9 cellular contexts compared by ENCODE assay signal in genomic region chr11:59224419-59224928, GRCh38. TPM values are rescaled to one million over a fixed set of nuclear protein-coding genes. Genes with fewer than 3 reads are reported as not detected.
DNase-seq lines count a peak whose midpoint lies in the region; ATAC-seq, FAIRE-seq and TF ChIP-seq lines count a peak whose summit lies in the region.
"Had no signal": no experiment of that assay in that cellular context is flagged by ENCODE, and none has a peak within 500 bp of the region (broad histone marks: within the 10 kb centered on the region; RNA-seq: fewer than 3 reads in every experiment).

No MANE protein-coding gene starts in this region.

- intact Hi-C loops in endothelial cell of umbilical vein (cut with micrococcal nuclease) (no loop called here), kidney (cut with DNase I) (no loop called here)

- no peaks in the 10 kb centered on the region for H3K27me3 ChIP-seq in endothelial cell of umbilical vein (ENCODE audit: control insufficient read depth in 2 of 2, insufficient read depth in 2 of 2, low read length in 2 of 2)
- H3K27me3 ChIP-seq in skeletal muscle tissue (ENCODE audit: control insufficient read depth in 3 of 3, insufficient read depth in 3 of 3, low read length in 3 of 3), result no peaks in the 10 kb centered on the region

- H3K9me3 ChIP-seq in endothelial cell of umbilical vein (replicated peaks; ENCODE audit: control insufficient read depth, insufficient read depth, low read length) (no peaks in the 10 kb centered on the region), skeletal muscle tissue (ENCODE audit: control insufficient read depth in 3 of 3, low read length in 3 of 3) (no peaks in the 10 kb centered on the region), kidney (ENCODE audit: control insufficient read depth in 1 of 2, low read length in 2 of 2) (no peaks in the 10 kb centered on the region)

- peak; percentile 51 for ATAC-seq in GM19455 (IDR thresholded peaks at IDR 0.05; ENCODE audit: unreplicated experiment)
- ATAC-seq in HG03354 (IDR thresholded peaks at IDR 0.05; ENCODE audit: poor library complexity, severe bottlenecking, unreplicated experiment), result peak; percentile 57

- no peak overlapping the region for H2AFZ ChIP-seq in endothelial cell of umbilical vein (ENCODE audit: low read depth, low read length)

- POLR2A ChIA-PET in endothelial cell of umbilical vein (lab: Charles Lee), result no interaction called here

- TF ChIP-seq CTCF in endothelial cell of umbilical vein (IDR thresholded peaks at IDR 0.05; ENCODE audit: extremely low read depth in 1 of 2, insufficient read depth in 1 of 2, low read depth in 1 of 2, low read length in 2 of 2), result no peak
- no peak for TF ChIP-seq CTCF in kidney (IDR thresholded peaks at IDR 0.05; ENCODE audit: borderline replicate concordance, extremely low read depth, insufficient read depth)
- no peak for TF ChIP-seq CTCF in GM10266 (IDR thresholded peaks at IDR 0.05; ENCODE audit: control insufficient read depth, insufficient read depth, low read depth, missing control alignments)

- H3K9me1 ChIP-seq in endothelial cell of umbilical vein (replicated peaks; ENCODE audit: control insufficient read depth, extremely low read depth, insufficient read depth, low read length), result no peaks in the 10 kb centered on the region

- H3K4me3 ChIP-seq in endothelial cell of umbilical vein (replicated peaks in 1 of 3; ENCODE audit: insufficient read depth in 1 of 3, low read depth in 1 of 3, low read length in 3 of 3) (no peak overlapping the region), skeletal muscle tissue (ENCODE audit: low read length in 3 of 3) (no peak overlapping the region), kidney (ENCODE audit: low read length in 2 of 2) (no peak overlapping the region)

- no peak for TF ChIP-seq POLR2A in endothelial cell of umbilical vein (IDR thresholded peaks at IDR 0.05; ENCODE audit: low read depth, low read length)

- no peaks in the 10 kb centered on the region for H3K4me1 ChIP-seq in endothelial cell of umbilical vein (ENCODE audit: control insufficient read depth, extremely low read depth, insufficient read depth, low read length)
- peaks cover 0 to 2% (median 0%) of the 10 kb centered on the region in 3 donors for H3K4me1 ChIP-seq in skeletal muscle tissue (ENCODE audit: control insufficient read depth in 3 of 3, insufficient read depth in 3 of 3, low read length in 3 of 3)
- H3K4me1 ChIP-seq in kidney (ENCODE audit: control insufficient read depth in 1 of 2, insufficient read depth in 1 of 2, low read depth in 1 of 2, low read length in 2 of 2), result no peaks in the 10 kb centered on the region

- CTCF ChIA-PET in endothelial cell of umbilical vein (lab: Charles Lee), result interaction anchor here (1.0 to 2.8 kb wide), 4 partner anchors 23 to 54 kb away, joined by 3 to 11 read pairs (median 4); partner anchors contain the start of gene DTX4

- FAIRE-seq in endothelial cell of umbilical vein (lab: Jason Lieb, UNC) (no peak), kidney (lab: Jason Lieb, UNC) (no peak)

- DNase-seq in endothelial cell of umbilical vein (ENCODE audit: low read depth, low spot score), result peak; percentile 25
- no peak for DNase-seq in NCI-H1048 (lab: John Stamatoyannopoulos, UW)
- DNase-seq in DMS 273 treated with DMSO at 0.1 percent for 48 hours (lab: John Stamatoyannopoulos, UW), result no peak
- DNase-seq in kidney, result no peak
- DNase-seq in GM10266 (ENCODE audit: extremely low spot score), result no peak
- DNase-seq: NCI-H1930 had no signal

- dilution Hi-C loops in endothelial cell of umbilical vein (cut with MboI; ENCODE audit: extremely low pct_ligation_motif_present, low sequenced_read_pairs), result no loop called here

- no peaks in the 10 kb centered on the region for H3K79me2 ChIP-seq in endothelial cell of umbilical vein (ENCODE audit: control insufficient read depth, insufficient read depth, low read length)

- BruUV-seq in endothelial cell of umbilical vein (replicated peaks; lab: Mats Ljungman, UMichigan), result no TSS peak

- H4K20me1 ChIP-seq in endothelial cell of umbilical vein (replicated peaks; ENCODE audit: control insufficient read depth, extremely low read depth, insufficient read depth, low read length), result no peaks in the 10 kb centered on the region

- no peak overlapping the region for H3K4me2 ChIP-seq in endothelial cell of umbilical vein (ENCODE audit: insufficient read depth, low read length)

- no peak overlapping the region for H3K27ac ChIP-seq in endothelial cell of umbilical vein (ENCODE audit: insufficient read depth, low read depth, low read length)
- peak overlapping the region; percentile 65 for H3K27ac ChIP-seq in skeletal muscle tissue (ENCODE audit: low read depth, low read length)
- peak overlapping the region in 1 of 2 donors; percentile 54 for H3K27ac ChIP-seq in kidney (ENCODE audit: low read depth in 2 of 2, low read length in 2 of 2)

- H3K36me3 ChIP-seq in endothelial cell of umbilical vein (ENCODE audit: control insufficient read depth in 2 of 2, extremely low read depth in 1 of 2, insufficient read depth in 2 of 2, low read length in 2 of 2), result no peaks in the 10 kb centered on the region
- H3K36me3 ChIP-seq in skeletal muscle tissue (ENCODE audit: control insufficient read depth in 3 of 3, insufficient read depth in 3 of 3, low read length in 3 of 3), result no peaks in the 10 kb centered on the region
- no peaks in the 10 kb centered on the region for H3K36me3 ChIP-seq in kidney (ENCODE audit: control insufficient read depth in 1 of 2, insufficient read depth in 2 of 2, low read length in 2 of 2)

- H3K9ac ChIP-seq in endothelial cell of umbilical vein (replicated peaks; ENCODE audit: extremely low read depth, insufficient read depth, low read length), result no peak overlapping the region
- no peak overlapping the region for H3K9ac ChIP-seq in skeletal muscle tissue (ENCODE audit: low read depth in 1 of 3, low read length in 3 of 3)
- no peak overlapping the region for H3K9ac ChIP-seq in kidney (ENCODE audit: low read length in 2 of 2)

TF ChIP-seq in endothelial cell of umbilical vein, 7 proteins besides CTCF, POLR2A, EP300 and RAD21:
- no peak for TF ChIP-seq MAX (IDR thresholded peaks at IDR 0.05; ENCODE audit: insufficient read depth, insufficient read length)
- no peak for TF ChIP-seq FOS (IDR thresholded peaks at IDR 0.05; ENCODE audit: borderline replicate concordance, insufficient read depth, low read length)
- TF ChIP-seq JUN (IDR thresholded peaks at IDR 0.05; ENCODE audit: borderline replicate concordance, insufficient read depth, insufficient read length, low read depth), result no peak
- no peak for TF ChIP-seq MYC (IDR thresholded peaks at IDR 0.05; ENCODE audit: low read depth, low read length)
- TF ChIP-seq EZH2 (IDR thresholded peaks at IDR 0.05; ENCODE audit: borderline replicate concordance, low read depth, low read length, severe bottlenecking), result no peak
- no peak for TF ChIP-seq GATA2 (IDR thresholded peaks at IDR 0.05; ENCODE audit: insufficient read depth, insufficient read length, low read depth, low read length)
- TF ChIP-seq POLR2AphosphoS5 (IDR thresholded peaks at IDR 0.05; ENCODE audit: insufficient read depth, low read depth, low read length), result no peak

RNA-seq across cellular contexts. Expression of gene MPEG1, which starts 11.7 kb away (rescaled TPM):
- not detected in 2 replicates for total RNA-seq in endothelial cell of umbilical vein
- not detected in 2 replicates for polyA plus RNA-seq in endothelial cell of umbilical vein
- polyA plus RNA-seq in endothelial cell of umbilical vein (2011; cell fraction: cytosol; rRNA removed), result not detected in 2 replicates
- not detected in 2 replicates for polyA plus RNA-seq in endothelial cell of umbilical vein (2011; cell fraction: nucleus; rRNA removed)
- not detected in 2 replicates for polyA plus RNA-seq in endothelial cell of umbilical vein (2012)
- polyA minus RNA-seq in endothelial cell of umbilical vein, result not detected in 2 replicates
- not detected for polyA minus RNA-seq in endothelial cell of umbilical vein (2011; cell fraction: cytosol; rRNA and poly(A)+ RNA removed)
- polyA minus RNA-seq in endothelial cell of umbilical vein (2011; cell fraction: nucleus; rRNA and poly(A)+ RNA removed), result not detected in 2 replicates
- 11.0 TPM for total RNA-seq in skeletal muscle tissue
- 33.1 TPM for total RNA-seq in kidney
- polyA plus RNA-seq in kidney (ENCODE audit: insufficient read depth, low read depth, low replicate concordance), result 2.6 TPM

RNA-seq across cellular contexts. Expression of gene DTX4, which starts 52.5 kb away (rescaled TPM):
- 0.51 and 0.91 TPM in 2 replicates for total RNA-seq in endothelial cell of umbilical vein
- polyA plus RNA-seq in endothelial cell of umbilical vein, result 0.06 and 0.08 TPM in 2 replicates
- polyA plus RNA-seq in endothelial cell of umbilical vein (2011; cell fraction: cytosol; rRNA removed), result 0.06 and 0.08 TPM in 2 replicates
- polyA plus RNA-seq in endothelial cell of umbilical vein (2011; cell fraction: nucleus; rRNA removed), result 0.14 and 0.18 TPM in 2 replicates
- polyA plus RNA-seq in endothelial cell of umbilical vein (2012), result 0.27 and 0.49 TPM in 2 replicates
- polyA minus RNA-seq in endothelial cell of umbilical vein, result 0.19 and 0.34 TPM in 2 replicates
- 5.6 TPM for polyA minus RNA-seq in endothelial cell of umbilical vein (2011; cell fraction: cytosol; rRNA and poly(A)+ RNA removed)
- polyA minus RNA-seq in endothelial cell of umbilical vein (2011; cell fraction: nucleus; rRNA and poly(A)+ RNA removed), result 0.05 and 0.24 TPM in 2 replicates
- 9.9 TPM for total RNA-seq in skeletal muscle tissue
- total RNA-seq in kidney, result 21.8 TPM
- polyA plus RNA-seq in kidney (ENCODE audit: insufficient read depth, low read depth, low replicate concordance), result 7.2 TPM

Comparison
In these comparisons a context has a peak if more than half of its experiments do, and no peak if none do; other contexts are left out.
1. RNA of gene MPEG1, which starts 11.7 kb away (total RNA-seq): 33.1 TPM in kidney (single experiment) and 11.0 TPM in skeletal muscle tissue (single experiment); not detected in endothelial cell of umbilical vein; every median in the first group is over 10 times any median in the second.